In the genomic region with DNA sequence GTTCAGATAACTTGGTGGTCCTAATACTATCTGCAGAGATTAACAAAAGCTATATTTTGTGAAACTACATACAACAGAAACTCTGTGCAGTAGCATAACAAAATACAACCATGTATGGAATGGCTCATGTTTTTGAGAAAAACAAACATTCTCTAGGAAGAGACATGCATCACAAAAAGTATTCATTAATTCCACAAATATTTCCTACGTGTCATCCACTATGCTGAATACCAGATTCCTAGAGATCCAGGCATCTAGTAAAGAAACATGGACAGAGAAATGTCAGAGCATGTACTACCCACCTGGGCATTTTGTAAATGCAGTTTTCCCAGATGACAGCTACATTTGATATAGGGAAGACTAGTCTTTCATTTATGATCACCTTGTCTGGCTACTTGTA, we compare ENCODE assay signal across 19 cellular contexts.
DNase-seq lines count a peak whose midpoint lies in the region; ATAC-seq and TF ChIP-seq lines count a peak whose summit lies in the region.
"Had no signal": no experiment of that assay in that cellular context is flagged by ENCODE, and none has a peak within 500 bp of the region (broad histone marks: within the 10 kb centered on the region; RNA-seq: fewer than 3 reads in every experiment).

No MANE protein-coding gene starts in this region.

- H3K4me2 ChIP-seq in PC-3 (ENCODE audit: low read length), result no peak overlapping the region
- H3K4me2 ChIP-seq: BLaER1 treated with 17β-estradiol and CSF1 and Interleukin-3, amounts not matched to agents 10 nM and 100 nM had no signal

- ATAC-seq in PC-3 (no peak), left lung (no peak)
- ATAC-seq: GM12878 had no signal

- CTCF ChIA-PET in Calu3 (lab: Charles Lee) (interaction anchor here (1.1 kb wide), 1 partner anchor 517 kb away, joined by 3 read pairs; no protein-coding TSS in a partner anchor), PC-3 (lab: Charles Lee) (no interaction called here)

- H3K4me3 Mint-ChIP-seq in Calu3 (ENCODE audit: low read depth, unreplicated experiment), result no peak overlapping the region
- H3K4me3 Mint-ChIP-seq in dendritic cell treated with granulocyte-macrophage colony-stimulating factor and Interleukin-4, amounts not matched to agents 40 ng/mL and 50 ng/mL, for 4 days, result no peak overlapping the region
- H3K4me3 Mint-ChIP-seq: CD14-positive monocyte; CD4-positive, alpha-beta T cell; CD8-positive, alpha-beta memory T cell; HFFc6 had no signal

- no peaks in the 10 kb centered on the region for H3K9me3 ChIP-seq in PC-3 (ENCODE audit: low read length)
- H3K9me3 ChIP-seq in left lung, result no peaks in the 10 kb centered on the region
- H3K9me3 ChIP-seq: BE2C; BLaER1 treated with 17β-estradiol and CSF1 and Interleukin-3, amounts not matched to agents 10 nM and 100 nM; HAP-1 had no signal

- H3K27me3 ChIP-seq in PC-3 (ENCODE audit: low read length) (no peaks in the 10 kb centered on the region), left lung (no peaks in the 10 kb centered on the region)
- H3K27me3 ChIP-seq: BE2C had no signal

- H3K4me1 ChIP-seq in PC-3 (ENCODE audit: insufficient read depth, low read length) (peaks cover 26% of the 10 kb centered on the region), left lung (no peaks in the 10 kb centered on the region)
- H3K4me1 ChIP-seq: BE2C, HAP-1 had no signal

- TF ChIP-seq CTCF in Calu3 (IDR thresholded peaks at IDR 0.05; ENCODE audit: unreplicated experiment), result no peak
- no peak for TF ChIP-seq CTCF in PC-3 (conservative IDR thresholded peaks at IDR 0.05; ENCODE audit: low read depth, low read length)
- no peak for TF ChIP-seq CTCF in left lung (IDR thresholded peaks at IDR 0.05)

- peak overlapping the region; percentile 57; the same call in 1 of the 2 replicates for H3K9ac ChIP-seq in PC-3 (ENCODE audit: low read length)
- H3K9ac ChIP-seq: BLaER1 treated with 17β-estradiol and CSF1 and Interleukin-3, amounts not matched to agents 10 nM and 100 nM had no signal

- no peaks in the 10 kb centered on the region for H3F3A ChIP-seq in PC-3 (ENCODE audit: low read length, unreplicated experiment)

- H3K9me3 Mint-ChIP-seq in Calu3 (ENCODE audit: low read depth, unreplicated experiment), result no peaks in the 10 kb centered on the region
- H3K9me3 Mint-ChIP-seq in dendritic cell treated with granulocyte-macrophage colony-stimulating factor and Interleukin-4, amounts not matched to agents 40 ng/mL and 50 ng/mL, for 4 days, result no peaks in the 10 kb centered on the region
- H3K9me3 Mint-ChIP-seq: CD14-positive monocyte; CD4-positive, alpha-beta T cell; CD8-positive, alpha-beta memory T cell; HFFc6 had no signal

- intact Hi-C loops in Calu3 (cut with micrococcal nuclease; ENCODE audit: unreplicated experiment) (no loop called here), PC-3 (cut with micrococcal nuclease) (no loop called here), left lung (cut with DNase I) (no loop called here)
- intact Hi-C loops in dendritic cell treated with granulocyte-macrophage colony-stimulating factor and Interleukin-4, amounts not matched to agents 40 ng/mL and 50 ng/mL, for 4 days (cut with micrococcal nuclease), result loop anchor here (10.0 kb wide), 1 partner anchor 510 kb away; no protein-coding TSS in a partner anchor

- H2AFZ ChIP-seq in PC-3 (ENCODE audit: low read length), result no peak overlapping the region

- peaks cover 3% of the 10 kb centered on the region for H3K36me3 Mint-ChIP-seq in Calu3 (ENCODE audit: insufficient read depth, unreplicated experiment)
- H3K36me3 Mint-ChIP-seq in dendritic cell treated with granulocyte-macrophage colony-stimulating factor and Interleukin-4, amounts not matched to agents 40 ng/mL and 50 ng/mL, for 4 days (ENCODE audit: low read depth), result peaks cover 5% of the 10 kb centered on the region
- H3K36me3 Mint-ChIP-seq: CD14-positive monocyte; CD8-positive, alpha-beta memory T cell had no signal

- H3K27ac Mint-ChIP-seq in Calu3 (ENCODE audit: unreplicated experiment), result peak overlapping the region; percentile 85
- H3K27ac Mint-ChIP-seq in dendritic cell treated with granulocyte-macrophage colony-stimulating factor and Interleukin-4, amounts not matched to agents 40 ng/mL and 50 ng/mL, for 4 days, result peak overlapping the region; percentile 13
- H3K27ac Mint-ChIP-seq: CD4-positive, alpha-beta T cell; CD8-positive, alpha-beta memory T cell; HFFc6 had no signal

- DNase-seq in Calu3 (no peak), GM03348 (ENCODE audit: low spot score) (peak; percentile 2), PC-3 (no peak), GDM1 (lab: John Stamatoyannopoulos, UW) (no peak), left lung (no peak), NCI-H2227 treated with DMSO at 0.1 percent for 48 hours (lab: John Stamatoyannopoulos, UW) (no peak)
- DNase-seq in activated CD8-positive, alpha-beta memory T cell treated with anti-CD3 and anti-CD28 coated beads, Interleukin-2, amount 50 U/mL, for 4 hours, result no peak
- DNase-seq: AML-193; BE2C; CD4-positive, alpha-beta T cell; CD8-positive, alpha-beta memory T cell; DND-41; GOT3; HFFc6 had no signal

- BruUV-seq in Calu3 (replicated peaks; lab: Mats Ljungman, UMichigan), result no TSS peak
- no TSS peak for BruUV-seq in PC-3 (replicated peaks; lab: Mats Ljungman, UMichigan)

- POLR2A ChIA-PET in PC-3 (lab: Charles Lee; ENCODE audit: unreplicated experiment), result no interaction called here

- peaks cover 25% of the 10 kb centered on the region for H3K4me1 Mint-ChIP-seq in Calu3 (ENCODE audit: low read depth, unreplicated experiment)
- H3K4me1 Mint-ChIP-seq in dendritic cell treated with granulocyte-macrophage colony-stimulating factor and Interleukin-4, amounts not matched to agents 40 ng/mL and 50 ng/mL, for 4 days (ENCODE audit: low read depth), result peaks cover 19% of the 10 kb centered on the region

- no peaks in the 10 kb centered on the region for H3K27me3 Mint-ChIP-seq in Calu3 (ENCODE audit: unreplicated experiment)
- H3K27me3 Mint-ChIP-seq in dendritic cell treated with granulocyte-macrophage colony-stimulating factor and Interleukin-4, amounts not matched to agents 40 ng/mL and 50 ng/mL, for 4 days, result no peaks in the 10 kb centered on the region
- H3K27me3 Mint-ChIP-seq: CD4-positive, alpha-beta T cell had no signal

- H3K4me3 ChIP-seq in PC-3 (ENCODE audit: low read length) (no peak overlapping the region), left lung (no peak overlapping the region)
- H3K4me3 ChIP-seq: BLaER1 treated with 17β-estradiol and CSF1 and Interleukin-3, amounts not matched to agents 10 nM and 100 nM; GM12878; HAP-1 had no signal

- H4K20me1 ChIP-seq in PC-3 (ENCODE audit: low read length), result no peaks in the 10 kb centered on the region
- H4K20me1 ChIP-seq: BLaER1 treated with 17β-estradiol and CSF1 and Interleukin-3, amounts not matched to agents 10 nM and 100 nM had no signal

- H3K9me2 ChIP-seq in PC-3 (replicated peaks; ENCODE audit: low read length), result no peaks in the 10 kb centered on the region

- no peaks in the 10 kb centered on the region for H3K79me2 ChIP-seq in PC-3 (ENCODE audit: low read length)

- peak overlapping the region; percentile 89; the same call in 1 of the 2 replicates for H3K27ac ChIP-seq in PC-3 (ENCODE audit: low read length)
- H3K27ac ChIP-seq in left lung, result no peak overlapping the region
- H3K27ac ChIP-seq: BLaER1 treated with 17β-estradiol and CSF1 and Interleukin-3, amounts not matched to agents 10 nM and 100 nM had no signal

- no peaks in the 10 kb centered on the region for H3K36me3 ChIP-seq in PC-3 (ENCODE audit: low read depth, low read length)
- no peaks in the 10 kb centered on the region for H3K36me3 ChIP-seq in left lung
- H3K36me3 ChIP-seq: BE2C; BLaER1 treated with 17β-estradiol and CSF1 and Interleukin-3, amounts not matched to agents 10 nM and 100 nM; HAP-1 had no signal
